In genomic region chr5:38048400-38048799, GRCh38 we compare ENCODE assay signal across 32 cellular contexts.
"Had no signal": no experiment of that assay in that cellular context is flagged by ENCODE, and none has a peak within 500 bp of the region (broad histone marks: within the 10 kb centered on the region; RNA-seq: fewer than 3 reads in every experiment).

No MANE protein-coding gene starts in this region.

- FAIRE-seq: bronchial epithelial cell had no signal

- H3K9me3 Mint-ChIP-seq: activated CD4-positive, alpha-beta T cell treated with anti-CD3 and anti-CD28 coated beads, Interleukin-2, amount 10 ng/mL, durations not matched to agents 7 days and 5 days; activated naive CD4-positive, alpha-beta T cell treated with anti-CD3 and anti-CD28 coated beads, Interleukin-2, amount 10 ng/mL, durations not matched to agents 7 days and 5 days; activated naive CD8-positive, alpha-beta T cell treated with anti-CD3 and anti-CD28 coated beads, Interleukin-2, amount 50 U/mL, for 24 hours; brain had no signal

- H3K27ac Mint-ChIP-seq: activated CD4-positive, alpha-beta T cell treated with anti-CD3 and anti-CD28 coated beads for 36 hours; activated CD4-positive, alpha-beta T cell treated with anti-CD3 and anti-CD28 coated beads, Interleukin-2, amount 10 ng/mL, durations not matched to agents 7 days and 5 days; activated naive CD4-positive, alpha-beta T cell treated with anti-CD3 and anti-CD28 coated beads, Interleukin-2, amount 10 ng/mL, durations not matched to agents 7 days and 5 days; activated naive CD8-positive, alpha-beta T cell; activated naive CD8-positive, alpha-beta T cell treated with anti-CD3 and anti-CD28 coated beads, Interleukin-2, amount 50 U/mL, for 24 hours; brain had no signal

- H3K36me3 Mint-ChIP-seq: activated naive CD4-positive, alpha-beta T cell treated with anti-CD3 and anti-CD28 coated beads, Interleukin-2, amount 10 ng/mL, durations not matched to agents 7 days and 5 days; activated naive CD8-positive, alpha-beta T cell; brain had no signal

- H3K4me3 Mint-ChIP-seq: activated CD4-positive, alpha-beta T cell treated with anti-CD3 and anti-CD28 coated beads for 36 hours; activated CD4-positive, alpha-beta T cell treated with anti-CD3 and anti-CD28 coated beads, Interleukin-2, amount 10 ng/mL, durations not matched to agents 7 days and 5 days; activated naive CD4-positive, alpha-beta T cell treated with anti-CD3 and anti-CD28 coated beads, Interleukin-2, amount 10 ng/mL, durations not matched to agents 7 days and 5 days; activated naive CD8-positive, alpha-beta T cell; activated naive CD8-positive, alpha-beta T cell treated with anti-CD3 and anti-CD28 coated beads, Interleukin-2, amount 50 U/mL, for 24 hours; brain had no signal

- H3K9me3 ChIP-seq: SJCRH30 had no signal

- H3K27ac ChIP-seq: SJCRH30, SK-N-MC, WERI-Rb-1 had no signal

- H3K36me3 ChIP-seq: SJCRH30, WERI-Rb-1 had no signal

- ATAC-seq: activated CD4-positive, alpha-beta T cell treated with anti-CD3 and anti-CD28 coated beads for 36 hours; activated naive CD8-positive, alpha-beta T cell treated with anti-CD3 and anti-CD28 coated beads, Interleukin-2, amount 50 U/mL, for 24 hours; Panc1 had no signal

- H3K4me1 ChIP-seq: SJCRH30 had no signal

- H3K27me3 Mint-ChIP-seq: activated CD4-positive, alpha-beta T cell treated with anti-CD3 and anti-CD28 coated beads, Interleukin-2, amount 10 ng/mL, durations not matched to agents 7 days and 5 days; activated naive CD4-positive, alpha-beta T cell treated with anti-CD3 and anti-CD28 coated beads, Interleukin-2, amount 10 ng/mL, durations not matched to agents 7 days and 5 days; activated naive CD8-positive, alpha-beta T cell treated with anti-CD3 and anti-CD28 coated beads, Interleukin-2, amount 50 U/mL, for 24 hours; brain had no signal

- DNase-seq: activated CD4-positive, alpha-beta T cell treated with anti-CD3 and anti-CD28 coated beads for 36 hours; activated CD4-positive, alpha-beta T cell treated with anti-CD3 and anti-CD28 coated beads, Interleukin-2, amount 10 ng/mL, durations not matched to agents 7 days and 5 days; activated CD4-positive, alpha-beta T cell treated with anti-CD3 and anti-CD28 coated beads, Interleukin-2, amount 50 U/mL, for 48 hours; activated CD8-positive, alpha-beta memory T cell treated with anti-CD3 and anti-CD28 coated beads, Interleukin-2, amount 50 U/mL, for 4 hours; activated effector memory CD4-positive, alpha-beta T cell treated with Interleukin-2 at 50 U/mL for 16 hours; activated naive CD4-positive, alpha-beta T cell treated with anti-CD3 and anti-CD28 coated beads, Interleukin-2, amount 10 ng/mL, durations not matched to agents 7 days and 5 days; activated naive CD8-positive, alpha-beta T cell treated with anti-CD3 and anti-CD28 coated beads, Interleukin-2, amount 50 U/mL, for 24 hours; activated T-cell treated with anti-CD3 and anti-CD28 coated beads for 4 hours; activated T-cell treated with anti-CD3 and anti-CD28 coated beads, Interleukin-2, amount 50 U/mL, for 48 hours; anterior cingulate cortex; caudate nucleus; cerebellar nuclear complex; NCI-H1092 treated with DMSO at 0.1 percent for 48 hours; NCI-H1417; NCI-H146; NCI-H187; NCI-H2029 treated with DMSO at 0.1 percent for 48 hours; NCI-H2171 treated with DMSO at 0.1 percent for 48 hours; NCI-H2227 treated with DMSO at 0.1 percent for 48 hours; NCI-H446; NCI-H510A treated with DMSO at 0.1 percent for 48 hours; NCI-H69; NCI-H82; SHP77; SJCRH30; T1000; WERI-Rb-1 had no signal

- H3K4me3 ChIP-seq: SJCRH30, SK-N-MC had no signal

- H3K27me3 ChIP-seq: SJCRH30 had no signal

- H3K4me1 Mint-ChIP-seq: activated CD4-positive, alpha-beta T cell treated with anti-CD3 and anti-CD28 coated beads for 36 hours; activated CD4-positive, alpha-beta T cell treated with anti-CD3 and anti-CD28 coated beads, Interleukin-2, amount 10 ng/mL, durations not matched to agents 7 days and 5 days; activated naive CD4-positive, alpha-beta T cell treated with anti-CD3 and anti-CD28 coated beads, Interleukin-2, amount 10 ng/mL, durations not matched to agents 7 days and 5 days; activated naive CD8-positive, alpha-beta T cell treated with anti-CD3 and anti-CD28 coated beads, Interleukin-2, amount 50 U/mL, for 24 hours; brain had no signal
